ENCODE assay signal across 7 cellular contexts in genomic region chr21:46661211-46661625, GRCh38. TPM values are rescaled to one million over a fixed set of nuclear protein-coding genes. Genes with fewer than 3 reads are reported as not detected.
DNase-seq lines count a peak whose midpoint lies in the region; ATAC-seq and TF ChIP-seq lines count a peak whose summit lies in the region.

No MANE protein-coding gene starts in this region.

- peaks cover 6% of the 10 kb centered on the region for H3K36me3 ChIP-seq in kidney epithelial cell (ENCODE audit: control insufficient read depth, insufficient read depth, low read length)

- no peaks in the 10 kb centered on the region for H3K27me3 ChIP-seq in kidney epithelial cell (ENCODE audit: control insufficient read depth, insufficient read depth, low read length)

- TF ChIP-seq CTCF in GM12874 (IDR thresholded peaks at IDR 0.05; ENCODE audit: insufficient read depth, low read depth, low read length) (peak; percentile 59), kidney epithelial cell (IDR thresholded peaks at IDR 0.05; ENCODE audit: insufficient read depth, low read length, poor library complexity, severe bottlenecking) (peak; percentile 64)

- no peak overlapping the region for H3K4me3 ChIP-seq in kidney epithelial cell (ENCODE audit: low read depth, low read length)

- DNase-seq in SKM-1 (lab: John Stamatoyannopoulos, UW; ENCODE audit: unreplicated experiment) (peak; percentile 58), cerebellum (ENCODE audit: low spot score) (peak; percentile 86), kidney epithelial cell (ENCODE audit: low read depth) (peak; percentile 34), H4 (ENCODE audit: low spot score) (no peak)
- peak; percentile 65 for DNase-seq in stimulated activated naive CD8-positive, alpha-beta T cell treated with anti-CD3 and anti-CD28 coated beads, Interleukin-15, Interleukin-2, amounts not matched to agents 100 U/mL and 50 U/mL, for 24 hours

- ATAC-seq in stimulated activated naive CD8-positive, alpha-beta T cell treated with anti-CD3 and anti-CD28 coated beads, Interleukin-15, Interleukin-2, amounts not matched to agents 100 U/mL and 50 U/mL, for 24 hours: peak; percentile 41
- no peak for ATAC-seq in HG03159 (IDR thresholded peaks at IDR 0.05; ENCODE audit: unreplicated experiment)

RNA-seq across cellular contexts. Expression of gene PRMT2, which starts 25.7 kb away (rescaled TPM):
- total RNA-seq in cerebellum: 163 TPM
- 57.5 and 66.7 TPM in 2 replicates for total RNA-seq in kidney epithelial cell
- 95.1 and 121 TPM in 2 replicates for total RNA-seq in H4 (2014; rRNA removed; shearing (Covaris generic))

RNA-seq across cellular contexts. Expression of gene S100B, which starts 56.3 kb away (rescaled TPM):
- total RNA-seq in cerebellum (22.5 TPM), kidney epithelial cell (not detected in 2 replicates)
- total RNA-seq in H4 (2014; rRNA removed; shearing (Covaris generic)): not detected in 2 replicates

Comparison
In these comparisons a context has a peak if more than half of its experiments do, and no peak if none do; other contexts are left out.
1. RNA of gene S100B, which starts 56.3 kb away (total RNA-seq): 22.5 TPM in cerebellum (single experiment); not detected in H4 and not detected in kidney epithelial cell; every median in the first group is over 10 times any median in the second.